Comparison of ENCODE assay signal across 9 cellular contexts in genomic region chr11:34997872-34998548, GRCh38.
DNase-seq lines count a peak whose midpoint lies in the region; ATAC-seq lines count a peak whose summit lies in the region.
"Had no signal": no experiment of that assay in that cellular context is flagged by ENCODE, and none has a peak within 500 bp of the region (broad histone marks: within the 10 kb centered on the region; RNA-seq: fewer than 3 reads in every experiment).

No MANE protein-coding gene starts in this region.

- H3K9me2 ChIP-seq in Karpas-422 (replicated peaks; ENCODE audit: insufficient read depth, low read length): no peaks in the 10 kb centered on the region

- no peaks in the 10 kb centered on the region for H3K27me3 ChIP-seq in CD8-positive, alpha-beta memory T cell (ENCODE audit: insufficient read depth, low read length, poor library complexity, severe bottlenecking)
- H3K27me3 ChIP-seq in Karpas-422 (ENCODE audit: low read length): no peaks in the 10 kb centered on the region

- CTCF ChIA-PET in CD8-positive, alpha-beta memory T cell (lab: Charles Lee): interaction anchor here (0.6 to 2.3 kb wide), 7 partner anchors 9 to 1740 kb away, joined by 3 to 8 read pairs (median 4); no protein-coding TSS in a partner anchor

- no peaks in the 10 kb centered on the region for H3K27me3 Mint-ChIP-seq in CD8-positive, alpha-beta memory T cell
- H3K27me3 Mint-ChIP-seq in memory B cell: no peaks in the 10 kb centered on the region
- H3K27me3 Mint-ChIP-seq: IgD-negative memory B cell had no signal

- no peaks in the 10 kb centered on the region for H4K20me1 ChIP-seq in Karpas-422 (ENCODE audit: insufficient read depth, low read depth, low read length)

- H3K27ac Mint-ChIP-seq in CD8-positive, alpha-beta memory T cell: peak overlapping the region; percentile 3 to 90 (median 52)
- peak overlapping the region; percentile 82 for H3K27ac Mint-ChIP-seq in memory B cell

- H3K9ac ChIP-seq in Karpas-422 (ENCODE audit: low read length): no peak overlapping the region

- ATAC-seq in memory B cell (ENCODE audit: low read depth) (peak; percentile 68), HG02798 (IDR thresholded peaks at IDR 0.05; ENCODE audit: poor library complexity, unreplicated experiment) (no peak), HG03135 (IDR thresholded peaks at IDR 0.05; ENCODE audit: unreplicated experiment) (no peak)

- POLR2A ChIA-PET in CD8-positive, alpha-beta memory T cell (lab: Charles Lee): interaction anchor here (1.2 kb wide), 1 partner anchor 185 kb away, joined by 3 read pairs; no protein-coding TSS in a partner anchor

- H3K9me3 Mint-ChIP-seq in CD8-positive, alpha-beta memory T cell: no peaks in the 10 kb centered on the region
- H3K9me3 Mint-ChIP-seq in memory B cell: no peaks in the 10 kb centered on the region

- H3K4me3 ChIP-seq in CD8-positive, alpha-beta memory T cell (ENCODE audit: low read length): no peak overlapping the region
- no peak overlapping the region for H3K4me3 ChIP-seq in Karpas-422 (ENCODE audit: low read length)

- no peaks in the 10 kb centered on the region for H3K36me3 ChIP-seq in CD8-positive, alpha-beta memory T cell (ENCODE audit: insufficient read depth, low read length)
- H3K36me3 ChIP-seq in Karpas-422 (ENCODE audit: insufficient read depth, low read length): no peaks in the 10 kb centered on the region

- peak overlapping the region in 3 of 7 donors; percentile 4 to 50 (median 47) for H3K4me3 Mint-ChIP-seq in CD8-positive, alpha-beta memory T cell
- H3K4me3 Mint-ChIP-seq in memory B cell: peak overlapping the region; percentile 53

- H3K4me2 ChIP-seq in Karpas-422 (ENCODE audit: low read depth, low read length, poor library complexity, severe bottlenecking): no peak overlapping the region

- no peak overlapping the region for H3K27ac ChIP-seq in CD8-positive, alpha-beta memory T cell (ENCODE audit: low read depth, low read length)
- no peak overlapping the region for H3K27ac ChIP-seq in Karpas-422 (ENCODE audit: low read length)

- H3K9me3 ChIP-seq in CD8-positive, alpha-beta memory T cell (ENCODE audit: low read length): no peaks in the 10 kb centered on the region
- no peaks in the 10 kb centered on the region for H3K9me3 ChIP-seq in Karpas-422 (ENCODE audit: low read length)

- H3K4me1 Mint-ChIP-seq in CD8-positive, alpha-beta memory T cell: peaks cover 12 to 33% (median 30%) of the 10 kb centered on the region in 3 donors
- H3K4me1 Mint-ChIP-seq in memory B cell: peaks cover 22% of the 10 kb centered on the region

- H2AFZ ChIP-seq in Karpas-422 (ENCODE audit: low read length): no peak overlapping the region

- DNase-seq in CD8-positive, alpha-beta memory T cell: peak in 2 of 5 donors; percentile 32 to 34
- DNase-seq in Karpas-422: peak; percentile 53
- peak; percentile 41 for DNase-seq in astrocyte of the hippocampus (ENCODE audit: low read depth, low spot score)
- peak in 1 of 2 donors; percentile 20 for DNase-seq in memory B cell (ENCODE audit: low spot score in 2 of 2)
- no peak for DNase-seq in NCI-H2171 treated with DMSO at 0.1 percent for 48 hours (lab: John Stamatoyannopoulos, UW)
- no peak for DNase-seq in stimulated activated naive CD4-positive, alpha-beta T cell treated with Interleukin-2 at 50 U/mL for 16 hours (lab: John Stamatoyannopoulos, UW)

- peaks cover 0 to 13% (median 0%) of the 10 kb centered on the region in 3 donors for H3K36me3 Mint-ChIP-seq in CD8-positive, alpha-beta memory T cell
- H3K36me3 Mint-ChIP-seq in memory B cell: peaks cover 7% of the 10 kb centered on the region

- H3K79me2 ChIP-seq in Karpas-422 (ENCODE audit: low read length): no peaks in the 10 kb centered on the region

- H3K4me1 ChIP-seq in CD8-positive, alpha-beta memory T cell (ENCODE audit: insufficient read depth, low read length): peaks cover 17% of the 10 kb centered on the region
- H3K4me1 ChIP-seq in Karpas-422 (ENCODE audit: low read length): peaks cover 30% of the 10 kb centered on the region

Comparison
In these comparisons a context has a peak if more than half of its experiments do, and no peak if none do; other contexts are left out.
1. DNase-seq: peak in Karpas-422 (single experiment) and astrocyte of the hippocampus (single experiment); none in NCI-H2171 treated with DMSO at 0.1 percent for 48 hours (single experiment) and stimulated activated naive CD4-positive, alpha-beta T cell treated with Interleukin-2 at 50 U/mL for 16 hours (single experiment).